8 cellular contexts compared by ENCODE assay signal in the genomic region with DNA sequence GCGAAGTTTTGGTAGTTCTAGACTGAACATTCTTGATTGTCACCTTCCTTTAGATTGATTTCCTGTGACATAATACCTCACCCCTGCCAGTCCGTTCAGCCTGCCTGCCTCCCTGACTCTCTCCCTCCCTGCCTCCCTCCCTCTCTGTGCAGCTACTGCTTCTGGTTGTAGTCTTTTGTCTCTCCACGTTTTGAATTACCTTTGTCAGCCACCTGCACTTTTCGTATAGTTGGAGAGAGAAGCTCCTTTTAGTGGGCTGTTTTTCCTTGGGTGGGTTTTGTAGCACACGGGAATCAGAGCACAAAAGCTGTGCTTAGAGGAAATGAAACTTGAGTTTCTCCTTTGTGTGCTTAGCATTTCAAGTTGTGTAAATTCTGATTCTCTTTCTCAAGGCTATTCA. TPM values are rescaled to one million over a fixed set of nuclear protein-coding genes. Genes with fewer than 3 reads are reported as not detected.
DNase-seq lines count a peak whose midpoint lies in the region; ATAC-seq, FAIRE-seq and TF ChIP-seq lines count a peak whose summit lies in the region.

No MANE protein-coding gene starts in this region.

- H2AFZ ChIP-seq in PC-3 (ENCODE audit: low read length), result no peak overlapping the region

- no peaks in the 10 kb centered on the region for H3K79me2 ChIP-seq in PC-3 (ENCODE audit: low read length)

- no peaks in the 10 kb centered on the region for H3K36me3 ChIP-seq in CD8-positive, alpha-beta memory T cell (ENCODE audit: insufficient read depth, low read length)
- H3K36me3 ChIP-seq in ovary, result no peaks in the 10 kb centered on the region
- H3K36me3 ChIP-seq in PC-3 (ENCODE audit: low read depth, low read length), result no peaks in the 10 kb centered on the region; the same call in 1 of the 2 replicates

- H3K4me1 Mint-ChIP-seq in CD8-positive, alpha-beta memory T cell, result peaks cover 17 to 19% (median 18%) of the 10 kb centered on the region in 3 donors
- H3K4me1 Mint-ChIP-seq in dendritic cell treated with granulocyte-macrophage colony-stimulating factor and Interleukin-4, amounts not matched to agents 40 ng/mL and 50 ng/mL, for 4 days (ENCODE audit: low read depth), result peaks cover 38% of the 10 kb centered on the region

- CTCF ChIA-PET in CD8-positive, alpha-beta memory T cell (lab: Charles Lee), result no interaction called here
- CTCF ChIA-PET in PC-3 (lab: Charles Lee), result no interaction called here

- H4K20me1 ChIP-seq in PC-3 (ENCODE audit: low read length), result no peaks in the 10 kb centered on the region

- peak in 1 of 5 donors; percentile 34 for DNase-seq in CD8-positive, alpha-beta memory T cell
- DNase-seq in ovary (no peak), D721Med (ENCODE audit: insufficient read length, low spot score) (no peak), D341Med (ENCODE audit: low spot score) (no peak), PC-3 (no peak)

- no peak overlapping the region for H3K9ac ChIP-seq in PC-3 (ENCODE audit: low read length)

- TF ChIP-seq EP300 in ovary (IDR thresholded peaks at IDR 0.05), result no peak

- peak overlapping the region in 6 of 8 donors; percentile 14 to 66 (median 42) for H3K27ac Mint-ChIP-seq in CD8-positive, alpha-beta memory T cell
- H3K27ac Mint-ChIP-seq in dendritic cell treated with granulocyte-macrophage colony-stimulating factor and Interleukin-4, amounts not matched to agents 40 ng/mL and 50 ng/mL, for 4 days, result peak overlapping the region; percentile 43

- no peaks in the 10 kb centered on the region for H3K9me3 Mint-ChIP-seq in CD8-positive, alpha-beta memory T cell
- H3K9me3 Mint-ChIP-seq in dendritic cell treated with granulocyte-macrophage colony-stimulating factor and Interleukin-4, amounts not matched to agents 40 ng/mL and 50 ng/mL, for 4 days, result no peaks in the 10 kb centered on the region

- H3K4me3 ChIP-seq in CD8-positive, alpha-beta memory T cell (ENCODE audit: low read length), result no peak overlapping the region
- H3K4me3 ChIP-seq in ovary (no peak overlapping the region), PC-3 (ENCODE audit: low read length) (no peak overlapping the region)

- H3F3A ChIP-seq in PC-3 (ENCODE audit: low read length, unreplicated experiment), result no peaks in the 10 kb centered on the region

- intact Hi-C loops in dendritic cell treated with granulocyte-macrophage colony-stimulating factor and Interleukin-4, amounts not matched to agents 40 ng/mL and 50 ng/mL, for 4 days (cut with micrococcal nuclease), result no loop called here
- intact Hi-C loops in ovary (cut with DNase I), result no loop called here
- intact Hi-C loops in PC-3 (cut with micrococcal nuclease), result no loop called here

- H3K4me1 ChIP-seq in CD8-positive, alpha-beta memory T cell (ENCODE audit: insufficient read depth, low read length), result peaks cover 15% of the 10 kb centered on the region
- H3K4me1 ChIP-seq in ovary (ENCODE audit: insufficient read depth) (no peaks in the 10 kb centered on the region), PC-3 (ENCODE audit: insufficient read depth, low read length) (no peaks in the 10 kb centered on the region)

- H3K27ac ChIP-seq in CD8-positive, alpha-beta memory T cell (ENCODE audit: low read depth, low read length), result no peak overlapping the region
- no peak overlapping the region for H3K27ac ChIP-seq in ovary
- no peak overlapping the region for H3K27ac ChIP-seq in PC-3 (ENCODE audit: low read length)

- BruUV-seq in PC-3 (replicated peaks; lab: Mats Ljungman, UMichigan), result no TSS peak

- TF ChIP-seq POLR2A in ovary (IDR thresholded peaks at IDR 0.05), result no peak

- POLR2A ChIA-PET in CD8-positive, alpha-beta memory T cell (lab: Charles Lee), result no interaction called here
- POLR2A ChIA-PET in PC-3 (lab: Charles Lee; ENCODE audit: unreplicated experiment), result no interaction called here

- ATAC-seq in GM19397 (IDR thresholded peaks at IDR 0.05; ENCODE audit: unreplicated experiment), result peak; percentile 97
- peak; percentile 88 for ATAC-seq in HG03280 (IDR thresholded peaks at IDR 0.05; ENCODE audit: unreplicated experiment)
- ATAC-seq in PC-3, result no peak

- H3K4me3 Mint-ChIP-seq in CD8-positive, alpha-beta memory T cell, result peak overlapping the region in 5 of 7 donors; percentile 19 to 56 (median 26)
- peak overlapping the region; percentile 17 for H3K4me3 Mint-ChIP-seq in dendritic cell treated with granulocyte-macrophage colony-stimulating factor and Interleukin-4, amounts not matched to agents 40 ng/mL and 50 ng/mL, for 4 days

- H3K27me3 Mint-ChIP-seq in CD8-positive, alpha-beta memory T cell, result no peaks in the 10 kb centered on the region
- no peaks in the 10 kb centered on the region for H3K27me3 Mint-ChIP-seq in dendritic cell treated with granulocyte-macrophage colony-stimulating factor and Interleukin-4, amounts not matched to agents 40 ng/mL and 50 ng/mL, for 4 days

- H3K36me3 Mint-ChIP-seq in CD8-positive, alpha-beta memory T cell, result peaks cover 11 to 43% (median 16%) of the 10 kb centered on the region in 3 donors
- H3K36me3 Mint-ChIP-seq in dendritic cell treated with granulocyte-macrophage colony-stimulating factor and Interleukin-4, amounts not matched to agents 40 ng/mL and 50 ng/mL, for 4 days (ENCODE audit: low read depth), result peaks cover 32% of the 10 kb centered on the region

- TF ChIP-seq CTCF in ovary (IDR thresholded peaks at IDR 0.05) (no peak), D721Med (IDR thresholded peaks at IDR 0.05; ENCODE audit: insufficient read depth, missing control alignments) (no peak), PC-3 (conservative IDR thresholded peaks at IDR 0.05; ENCODE audit: low read depth, low read length) (no peak)

- no peak for FAIRE-seq in D721Med (lab: Jason Lieb, UNC)

- 37 to 50% (median 41%) methylated on average over 5 of the region's 5 CpGs for WGBS in ovary, 3 donors

- no peak overlapping the region for H3K4me2 ChIP-seq in PC-3 (ENCODE audit: low read length)

- no peaks in the 10 kb centered on the region for H3K9me2 ChIP-seq in PC-3 (replicated peaks; ENCODE audit: low read length)

- no peaks in the 10 kb centered on the region for H3K27me3 ChIP-seq in CD8-positive, alpha-beta memory T cell (ENCODE audit: insufficient read depth, low read length, poor library complexity, severe bottlenecking)
- H3K27me3 ChIP-seq in ovary (no peaks in the 10 kb centered on the region), PC-3 (ENCODE audit: low read length) (no peaks in the 10 kb centered on the region)

- H3K9me3 ChIP-seq in CD8-positive, alpha-beta memory T cell (ENCODE audit: low read length), result no peaks in the 10 kb centered on the region
- H3K9me3 ChIP-seq in ovary (no peaks in the 10 kb centered on the region), PC-3 (ENCODE audit: low read length) (no peaks in the 10 kb centered on the region)

RNA-seq across cellular contexts. Expression of a gene that starts 32.6 kb away (rescaled TPM):
- total RNA-seq in CD8-positive, alpha-beta memory T cell, result 10 to 100 TPM; 26.8 to 29.1 TPM
- 22.4 TPM for polyA plus RNA-seq in CD8-positive, alpha-beta memory T cell
- total RNA-seq in ovary (100 to 1,000 TPM in 1 of 7 donors, 10 to 100 TPM in 6; 19.8 to 172 (median 25.7) TPM), PC-3 (2014; rRNA removed) (30.5 and 37.6 TPM in 2 replicates)
- 100 to 1,000 TPM in 1 of 2 donors, 10 to 100 TPM in 1; 16.7 to 199 TPM for polyA plus RNA-seq in ovary
